Comparison of ENCODE assay signal across 25 cellular contexts in genomic region chr13:75329723-75330122, GRCh38.
DNase-seq lines count a peak whose midpoint lies in the region; ATAC-seq, FAIRE-seq and TF ChIP-seq lines count a peak whose summit lies in the region.
"Had no signal": no experiment of that assay in that cellular context is flagged by ENCODE, and none has a peak within 500 bp of the region (broad histone marks: within the 10 kb centered on the region; RNA-seq: fewer than 3 reads in every experiment).

No MANE protein-coding gene starts in this region.

- H3K4me2 ChIP-seq in astrocyte (ENCODE audit: low read length) (no peak overlapping the region), HepG2 (ENCODE audit: low read depth, low read length) (no peak overlapping the region)

- H3K27ac ChIP-seq in HUES48 (ENCODE audit: low read depth, low read length) (peak overlapping the region; percentile 34), astrocyte (ENCODE audit: low read depth, low read length) (no peak overlapping the region), HepG2 (ENCODE audit: extremely low read length, insufficient read depth, low read length) (peak overlapping the region; percentile 63), small intestine (ENCODE audit: low read depth in 1 of 2, low read length in 1 of 2) (no peak overlapping the region)
- H3K27ac ChIP-seq: ovary, Peyer's patch, SJSA1, tibial artery had no signal

- POLR2A ChIA-PET in HepG2 (lab: Yijun Ruan, JAX) = interaction anchor here (3.4 kb wide), 1 partner anchor 10 kb away, joined by 12 read pairs; no protein-coding TSS in a partner anchor

- H3K36me3 Mint-ChIP-seq in astrocyte (ENCODE audit: low read depth, unreplicated experiment) = peaks cover 2% of the 10 kb centered on the region
- H3K36me3 Mint-ChIP-seq in effector memory CD8-positive, alpha-beta T cell (ENCODE audit: insufficient read depth) = no peaks in the 10 kb centered on the region
- H3K36me3 Mint-ChIP-seq in activated T-helper 1 cell treated with anti-CD3 and anti-CD28 coated beads, Interleukin-12 subunit alpha, Interleukin-12 subunit beta, Interleukin-2, Interleukin-4 antibody, amounts not matched to agents 30 ng/mL and 10 ng/mL and 1 ng/mL, durations not matched to agents 14 hours and 24 hours and 36 hours (ENCODE audit: low read depth) = peaks cover 3% of the 10 kb centered on the region

- no peak for DNase-seq in astrocyte (ENCODE audit: low read depth)
- peak; percentile 70 for DNase-seq in HepG2 (ENCODE audit: low spot score)
- peak; percentile 63 for DNase-seq in small intestine
- DNase-seq in effector memory CD8-positive, alpha-beta T cell = no peak
- DNase-seq in NCI-H82 (lab: John Stamatoyannopoulos, UW) = no peak
- no peak for DNase-seq in activated T-helper 1 cell treated with anti-CD3 and anti-CD28 coated beads, Interleukin-12 subunit alpha, Interleukin-12 subunit beta, Interleukin-2, Interleukin-4 antibody, amounts not matched to agents 30 ng/mL and 10 ng/mL and 1 ng/mL, durations not matched to agents 14 hours and 24 hours and 36 hours (ENCODE audit: low spot score)
- DNase-seq: activated CD4-positive, CD25-positive, alpha-beta regulatory T cell; activated CD8-positive, alpha-beta T cell treated with anti-CD3 and anti-CD28 coated beads for 36 hours; activated naive CD4-positive, alpha-beta T cell treated with anti-CD3 and anti-CD28 coated beads, Interleukin-2, amount 50 U/mL, for 16 hours; activated T-cell treated with anti-CD3 and anti-CD28 coated beads, Interleukin-2, amount 50 U/mL, for 4 hours; CD8-positive, alpha-beta memory T cell; DMS79 treated with DMSO at 0.1 percent for 48 hours; head of caudate nucleus; NCI-H1092; NCI-H2081; NCI-H510A; ovary; Peyer's patch; stimulated activated CD4-positive, alpha-beta T cell treated with anti-CD3 and anti-CD28 coated beads, Interleukin-1b, Interleukin-23, amount 100 ng/mL, for 48 hours; stimulated activated naive CD4-positive, alpha-beta T cell; tibial artery had no signal

- peaks cover 12% of the 10 kb centered on the region for H3K4me1 Mint-ChIP-seq in astrocyte (ENCODE audit: low read depth, unreplicated experiment)
- H3K4me1 Mint-ChIP-seq in effector memory CD8-positive, alpha-beta T cell (ENCODE audit: low read depth in 2 of 2) = peaks cover 10 to 11% of the 10 kb centered on the region in 2 donors
- peaks cover 24% of the 10 kb centered on the region for H3K4me1 Mint-ChIP-seq in activated T-helper 1 cell treated with anti-CD3 and anti-CD28 coated beads, Interleukin-12 subunit alpha, Interleukin-12 subunit beta, Interleukin-2, Interleukin-4 antibody, amounts not matched to agents 30 ng/mL and 10 ng/mL and 1 ng/mL, durations not matched to agents 14 hours and 24 hours and 36 hours (ENCODE audit: low read depth)

- H3K4me1 ChIP-seq in HUES48 (ENCODE audit: control insufficient read depth, insufficient read depth, low read length) (peaks cover 38% of the 10 kb centered on the region), astrocyte (ENCODE audit: insufficient read depth, low read length) (no peaks in the 10 kb centered on the region), HepG2 (ENCODE audit: insufficient read depth, low read length) (peaks cover 52% of the 10 kb centered on the region), small intestine (ENCODE audit: control insufficient read depth in 2 of 2, insufficient read depth in 1 of 2, low read depth in 1 of 2, low read length in 1 of 2) (no peaks in the 10 kb centered on the region)
- H3K4me1 ChIP-seq: HAP-1, Peyer's patch, SJSA1, tibial artery had no signal

- no peak for TF ChIP-seq RAD21 in HepG2 (CRISPR knock-in tag; IDR thresholded peaks at IDR 0.05)

- H2AFZ ChIP-seq in astrocyte (ENCODE audit: low read depth, low read length) (no peak overlapping the region), HepG2 (ENCODE audit: low read length) (no peak overlapping the region)

- intact Hi-C loops in HepG2 (cut with micrococcal nuclease; ENCODE audit: unreplicated experiment) = no loop called here
- intact Hi-C loops in activated T-helper 1 cell treated with anti-CD3 and anti-CD28 coated beads, Interleukin-12 subunit alpha, Interleukin-12 subunit beta, Interleukin-2, Interleukin-4 antibody, amounts not matched to agents 30 ng/mL and 10 ng/mL and 1 ng/mL, durations not matched to agents 14 hours and 24 hours and 36 hours (cut with micrococcal nuclease) = loop anchor here (5.0 to 10.0 kb wide), 2 partner anchors 1087 to 1665 kb away; partner anchors contain the start of gene CLN5

- ATAC-seq in HepG2 = peak; percentile 92
- ATAC-seq in effector memory CD8-positive, alpha-beta T cell (replicated peaks) = no peak
- ATAC-seq: activated CD8-positive, alpha-beta T cell treated with anti-CD3 and anti-CD28 coated beads for 36 hours; activated T-cell treated with anti-CD3 and anti-CD28 coated beads, Interleukin-2, amount 50 U/mL, for 4 hours had no signal

- H3K27ac Mint-ChIP-seq in astrocyte (ENCODE audit: unreplicated experiment) = peak overlapping the region; percentile 92
- no peak overlapping the region for H3K27ac Mint-ChIP-seq in effector memory CD8-positive, alpha-beta T cell
- H3K27ac Mint-ChIP-seq in activated T-helper 1 cell treated with anti-CD3 and anti-CD28 coated beads, Interleukin-12 subunit alpha, Interleukin-12 subunit beta, Interleukin-2, Interleukin-4 antibody, amounts not matched to agents 30 ng/mL and 10 ng/mL and 1 ng/mL, durations not matched to agents 14 hours and 24 hours and 36 hours = no peak overlapping the region
- H3K27ac Mint-ChIP-seq: activated CD8-positive, alpha-beta T cell treated with anti-CD3 and anti-CD28 coated beads for 36 hours had no signal

- H3K4me3 ChIP-seq in HUES48 (ENCODE audit: low read depth, low read length) = no peak overlapping the region
- H3K4me3 ChIP-seq in astrocyte (ENCODE audit: insufficient read depth, low read depth, low read length) = no peak overlapping the region
- no peak overlapping the region for H3K4me3 ChIP-seq in HepG2 (replicated peaks in 1 of 3; ENCODE audit: insufficient read depth in 1 of 3, low read depth in 2 of 3, low read length in 3 of 3)
- no peak overlapping the region for H3K4me3 ChIP-seq in small intestine (ENCODE audit: low read depth in 1 of 2, low read length in 2 of 2)
- H3K4me3 ChIP-seq: HAP-1, lung, ovary, Peyer's patch, SJSA1, tibial artery had no signal

- H3K4me3 Mint-ChIP-seq in astrocyte (ENCODE audit: unreplicated experiment) = no peak overlapping the region
- H3K4me3 Mint-ChIP-seq in effector memory CD8-positive, alpha-beta T cell = no peak overlapping the region
- H3K4me3 Mint-ChIP-seq in activated T-helper 1 cell treated with anti-CD3 and anti-CD28 coated beads, Interleukin-12 subunit alpha, Interleukin-12 subunit beta, Interleukin-2, Interleukin-4 antibody, amounts not matched to agents 30 ng/mL and 10 ng/mL and 1 ng/mL, durations not matched to agents 14 hours and 24 hours and 36 hours = no peak overlapping the region
- H3K4me3 Mint-ChIP-seq: activated CD8-positive, alpha-beta T cell treated with anti-CD3 and anti-CD28 coated beads for 36 hours; activated T-cell treated with anti-CD3 and anti-CD28 coated beads, Interleukin-2, amount 50 U/mL, for 4 hours had no signal

- TF ChIP-seq POLR2A in HepG2 (IDR thresholded peaks at IDR 0.05; ENCODE audit: insufficient read depth in 1 of 2, low read depth in 2 of 2, low read length in 2 of 2) = no peak

- H3K9me3 ChIP-seq in HUES48 (ENCODE audit: control insufficient read depth, insufficient read depth, low read length) (no peaks in the 10 kb centered on the region), astrocyte (ENCODE audit: insufficient read depth, low read depth, low read length) (no peaks in the 10 kb centered on the region), HepG2 (ENCODE audit: low read length) (no peaks in the 10 kb centered on the region), small intestine (ENCODE audit: control insufficient read depth, low read depth) (no peaks in the 10 kb centered on the region)
- H3K9me3 ChIP-seq: HAP-1, ovary, Peyer's patch, SJSA1, tibial artery had no signal

- in situ Hi-C loops in HepG2 (cut with HindIII; ENCODE audit: extremely low pct_ligation_motif_present, low pct_unique_long_range_greater_than_20kb) = no loop called here

- 33% methylated on average over 5 of the region's 5 CpGs for WGBS in HepG2 (ENCODE audit: low lambda C conversion rate)
- 65 to 80% (median 80%) methylated on average over 5 of the region's 5 CpGs for WGBS in small intestine, 3 donors

- CTCF ChIA-PET in HepG2 (lab: Yijun Ruan, JAX; ENCODE audit: low intra/inter-chr PET ratio, low total read pairs) = no interaction called here

- H3K27me3 Mint-ChIP-seq in astrocyte (ENCODE audit: low read depth, unreplicated experiment) = no peaks in the 10 kb centered on the region
- H3K27me3 Mint-ChIP-seq in effector memory CD8-positive, alpha-beta T cell = peaks cover 0 to 3% of the 10 kb centered on the region in 2 donors
- H3K27me3 Mint-ChIP-seq in activated T-helper 1 cell treated with anti-CD3 and anti-CD28 coated beads, Interleukin-12 subunit alpha, Interleukin-12 subunit beta, Interleukin-2, Interleukin-4 antibody, amounts not matched to agents 30 ng/mL and 10 ng/mL and 1 ng/mL, durations not matched to agents 14 hours and 24 hours and 36 hours (ENCODE audit: insufficient read depth) = no peaks in the 10 kb centered on the region
- H3K27me3 Mint-ChIP-seq: activated CD8-positive, alpha-beta T cell treated with anti-CD3 and anti-CD28 coated beads for 36 hours had no signal

- TF ChIP-seq EP300 in HepG2 (IDR thresholded peaks at IDR 0.05; ENCODE audit: low read depth in 2 of 2, low read length in 2 of 2) (peak in 1 of 2 experiments; percentile 41; a peak in 1 of 4 replicates), HepG2 (CRISPR knock-in tag; IDR thresholded peaks at IDR 0.05; ENCODE audit: borderline replicate concordance) (no peak)

- H3K9ac ChIP-seq in HUES48 (ENCODE audit: low read depth, low read length) (no peak overlapping the region), astrocyte (ENCODE audit: low read length) (no peak overlapping the region), HepG2 (ENCODE audit: insufficient read depth, low read depth, low read length) (no peak overlapping the region)

- TSS peak; percentile 25 for BruUV-seq in HepG2 (replicated peaks; lab: Mats Ljungman, UMichigan)

- H3K27me3 ChIP-seq in HUES48 (ENCODE audit: control insufficient read depth, insufficient read depth, low read length) (no peaks in the 10 kb centered on the region), astrocyte (ENCODE audit: insufficient read depth, low read length) (no peaks in the 10 kb centered on the region), HepG2 (ENCODE audit: control insufficient read depth in 1 of 2, insufficient read depth in 2 of 2, low read length in 2 of 2) (no peaks in the 10 kb centered on the region), small intestine (ENCODE audit: control insufficient read depth in 2 of 2, insufficient read depth in 2 of 2, low read length in 2 of 2) (no peaks in the 10 kb centered on the region)
- H3K27me3 ChIP-seq: ovary, Peyer's patch, SJSA1, tibial artery had no signal

- H3K79me2 ChIP-seq in astrocyte (ENCODE audit: insufficient read depth, low read length) (no peaks in the 10 kb centered on the region), HepG2 (ENCODE audit: insufficient read depth, low read length) (no peaks in the 10 kb centered on the region)

- H3K36me3 ChIP-seq in HUES48 (ENCODE audit: control insufficient read depth, insufficient read depth, low read length) (peaks cover 16% of the 10 kb centered on the region), astrocyte (ENCODE audit: insufficient read depth, low read length) (peaks cover 8% of the 10 kb centered on the region), HepG2 (replicated peaks in 1 of 2; ENCODE audit: control insufficient read depth in 1 of 2, insufficient read depth in 2 of 2, low read length in 2 of 2) (peaks cover 6 to 36% of the 10 kb centered on the region in 2 experiments), small intestine (ENCODE audit: control insufficient read depth in 2 of 2, insufficient read depth in 2 of 2, low read length in 2 of 2) (no peaks in the 10 kb centered on the region)
- H3K36me3 ChIP-seq: HAP-1, ovary, Peyer's patch had no signal

- H3K9me3 Mint-ChIP-seq in astrocyte (ENCODE audit: unreplicated experiment) = no peaks in the 10 kb centered on the region
- no peaks in the 10 kb centered on the region for H3K9me3 Mint-ChIP-seq in effector memory CD8-positive, alpha-beta T cell
- H3K9me3 Mint-ChIP-seq in activated T-helper 1 cell treated with anti-CD3 and anti-CD28 coated beads, Interleukin-12 subunit alpha, Interleukin-12 subunit beta, Interleukin-2, Interleukin-4 antibody, amounts not matched to agents 30 ng/mL and 10 ng/mL and 1 ng/mL, durations not matched to agents 14 hours and 24 hours and 36 hours = no peaks in the 10 kb centered on the region
- H3K9me3 Mint-ChIP-seq: activated CD8-positive, alpha-beta T cell treated with anti-CD3 and anti-CD28 coated beads for 36 hours; activated T-cell treated with anti-CD3 and anti-CD28 coated beads, Interleukin-2, amount 50 U/mL, for 4 hours; CD8-positive, alpha-beta memory T cell had no signal

- TF ChIP-seq CTCF in astrocyte (IDR thresholded peaks at IDR 0.05; ENCODE audit: insufficient read depth, low read depth, low read length) (no peak), HepG2 (CRISPR knock-in tag; IDR thresholded peaks at IDR 0.05) (no peak)

- H4K20me1 ChIP-seq in astrocyte (ENCODE audit: insufficient read depth, low read length) (no peaks in the 10 kb centered on the region), HepG2 (ENCODE audit: insufficient read depth, low read length) (no peaks in the 10 kb centered on the region)

- FAIRE-seq in astrocyte (lab: Jason Lieb, UNC) (no peak), HepG2 (lab: Jason Lieb, UNC) (peak; percentile 53), small intestine (lab: Jason Lieb, UNC) (no peak)

Comparison
In these comparisons a context has a peak if more than half of its experiments do, and no peak if none do; other contexts are left out.
1. H3K27ac ChIP-seq: peak in HUES48 (single experiment) and HepG2 (single experiment); none in astrocyte (single experiment) and small intestine (0 of 2).
2. DNase-seq: peak in HepG2 (single experiment) and small intestine (single experiment); none in astrocyte (single experiment), effector memory CD8-positive, alpha-beta T cell (0 of 3), NCI-H82 (single experiment) and activated T-helper 1 cell treated with anti-CD3 and anti-CD28 coated beads, Interleukin-12 subunit alpha, Interleukin-12 subunit beta, Interleukin-2, Interleukin-4 antibody, amounts not matched to agents 30 ng/mL and 10 ng/mL and 1 ng/mL, durations not matched to agents 14 hours and 24 hours and 36 hours (single experiment).